Comparison of ENCODE assay signal across 8 cellular contexts in genomic region chr3:71010731-71011455, GRCh38.
DNase-seq lines count a peak whose midpoint lies in the region; ATAC-seq and TF ChIP-seq lines count a peak whose summit lies in the region.

No MANE protein-coding gene starts in this region.

- H3K4me3 ChIP-seq in esophagus squamous epithelium = no peak overlapping the region
- H3K4me3 ChIP-seq in heart left ventricle = no peak overlapping the region

- TF ChIP-seq CTCF in GM13977 (IDR thresholded peaks at IDR 0.05; ENCODE audit: extremely low read depth, insufficient read depth, missing control alignments) = no peak
- TF ChIP-seq CTCF in esophagus squamous epithelium (IDR thresholded peaks at IDR 0.05) = no peak
- TF ChIP-seq CTCF in heart left ventricle (IDR thresholded peaks at IDR 0.05) = no peak

- H3K36me3 ChIP-seq in esophagus squamous epithelium (peaks cover 0 to 30% (median 5%) of the 10 kb centered on the region in 3 donors), heart left ventricle (peaks cover 0 to 30% (median 18%) of the 10 kb centered on the region in 9 donors)

- DNase-seq in GM13977 (ENCODE audit: low spot score) (peak; percentile 31), esophagus squamous epithelium (lab: John Stamatoyannopoulos, UW) (no peak), Kasumi-1 (lab: John Stamatoyannopoulos, UW) (no peak), heart left ventricle (no peak), NCI-H526 (lab: John Stamatoyannopoulos, UW) (no peak)
- peak; percentile 33 for DNase-seq in activated CD4-positive, CD25-positive, alpha-beta regulatory T cell treated with anti-CD3 and anti-CD28 coated beads, Interleukin-2, amount 50 U/mL, for 16 hours (ENCODE audit: low read depth, low spot score)
- peak; percentile 21 to 81 for DNase-seq in stimulated activated effector memory CD8-positive, alpha-beta T cell treated with anti-CD3 and anti-CD28 coated beads, Interleukin-12 subunit alpha, Interleukin-12 subunit beta, amount 100 ng/mL, for 72 hours (ENCODE audit: low spot score in 2 of 2)

- H3K27ac ChIP-seq in esophagus squamous epithelium = peak overlapping the region in 3 of 4 donors; percentile 4 to 53 (median 35)
- H3K27ac ChIP-seq in heart left ventricle = peak overlapping the region in 2 of 12 donors; percentile 14 to 19

- in situ Hi-C loops in GM13977 (cut with MboI; ENCODE audit: low pct_unique_long_range_greater_than_20kb, low sequenced_read_pairs, unreplicated experiment) = loop anchor here (25.0 kb wide), 1 partner anchor 576 kb away; the partner anchor contains the start of gene FOXP1

- TF ChIP-seq POLR2A in esophagus squamous epithelium (IDR thresholded peaks at IDR 0.05) (no peak), heart left ventricle (IDR thresholded peaks at IDR 0.05) (no peak)

- peaks cover 43% of the 10 kb centered on the region for H3K4me1 Mint-ChIP-seq in stimulated activated effector memory CD8-positive, alpha-beta T cell treated with anti-CD3 and anti-CD28 coated beads, Interleukin-12 subunit alpha, Interleukin-12 subunit beta, amount 100 ng/mL, for 72 hours

- H3K27ac Mint-ChIP-seq in stimulated activated effector memory CD8-positive, alpha-beta T cell treated with anti-CD3 and anti-CD28 coated beads, Interleukin-12 subunit alpha, Interleukin-12 subunit beta, amount 100 ng/mL, for 72 hours = peak overlapping the region; percentile 91

- H3K9me3 Mint-ChIP-seq in stimulated activated effector memory CD8-positive, alpha-beta T cell treated with anti-CD3 and anti-CD28 coated beads, Interleukin-12 subunit alpha, Interleukin-12 subunit beta, amount 100 ng/mL, for 72 hours = no peaks in the 10 kb centered on the region

- peaks cover 60% of the 10 kb centered on the region for H3K36me3 Mint-ChIP-seq in stimulated activated effector memory CD8-positive, alpha-beta T cell treated with anti-CD3 and anti-CD28 coated beads, Interleukin-12 subunit alpha, Interleukin-12 subunit beta, amount 100 ng/mL, for 72 hours

- peak; percentile 63 for ATAC-seq in HG02870 (IDR thresholded peaks at IDR 0.05; ENCODE audit: unreplicated experiment)
- ATAC-seq in stimulated activated effector memory CD8-positive, alpha-beta T cell treated with anti-CD3 and anti-CD28 coated beads, Interleukin-12 subunit alpha, Interleukin-12 subunit beta, amount 100 ng/mL, for 72 hours = peak; percentile 97
- ATAC-seq in heart left ventricle = no peak

- WGBS in esophagus squamous epithelium, 2 donors = 68 to 70% methylated on average over 3 of the region's 3 CpGs
- WGBS in heart left ventricle, 4 donors = 69 to 87% (median 79%) methylated on average over 3 of the region's 3 CpGs

- H3K27me3 ChIP-seq in esophagus squamous epithelium (no peaks in the 10 kb centered on the region), heart left ventricle (no peaks in the 10 kb centered on the region)

- intact Hi-C loops in esophagus squamous epithelium (cut with DNase I) (no loop called here), heart left ventricle (cut with DNase I) (no loop called here)

- H3K4me3 Mint-ChIP-seq in stimulated activated effector memory CD8-positive, alpha-beta T cell treated with anti-CD3 and anti-CD28 coated beads, Interleukin-12 subunit alpha, Interleukin-12 subunit beta, amount 100 ng/mL, for 72 hours = peak overlapping the region; percentile 43

- no peaks in the 10 kb centered on the region for H3K9me3 ChIP-seq in esophagus squamous epithelium
- peaks cover 0 to 6% (median 0%) of the 10 kb centered on the region in 12 donors for H3K9me3 ChIP-seq in heart left ventricle

- peaks cover 0 to 69% (median 19%) of the 10 kb centered on the region in 3 donors for H3K4me1 ChIP-seq in esophagus squamous epithelium
- H3K4me1 ChIP-seq in heart left ventricle = peaks cover 0 to 64% (median 37%) of the 10 kb centered on the region in 12 donors

Comparison
In these comparisons a context has a peak if more than half of its experiments do, and no peak if none do; other contexts are left out.
1. DNase-seq: peak in GM13977 (single experiment), activated CD4-positive, CD25-positive, alpha-beta regulatory T cell treated with anti-CD3 and anti-CD28 coated beads, Interleukin-2, amount 50 U/mL, for 16 hours (single experiment) and stimulated activated effector memory CD8-positive, alpha-beta T cell treated with anti-CD3 and anti-CD28 coated beads, Interleukin-12 subunit alpha, Interleukin-12 subunit beta, amount 100 ng/mL, for 72 hours (2 of 2); none in esophagus squamous epithelium (single experiment), Kasumi-1 (0 of 2), heart left ventricle (0 of 5) and NCI-H526 (0 of 2).
2. ATAC-seq: peak in HG02870 (single experiment) and stimulated activated effector memory CD8-positive, alpha-beta T cell treated with anti-CD3 and anti-CD28 coated beads, Interleukin-12 subunit alpha, Interleukin-12 subunit beta, amount 100 ng/mL, for 72 hours (single experiment); none in heart left ventricle (0 of 4).